ENCODE assay signal across 1 cellular context in genomic region chr1:18632218-18632588, GRCh38.
A peak's percentile ranks its signal among the peaks of the same experiment; 100 is the strongest.
TF ChIP-seq lines count a peak whose summit lies in the region.

No MANE protein-coding gene starts in this region.

TF ChIP-seq in H1, 55 proteins besides CTCF, POLR2A, EP300 and RAD21 (continued from another document):
- 0 out of 2 replicates have a peak, but pooled peaks have one; percentile 32 for TF ChIP-seq TCF12 (IDR thresholded peaks at IDR 0.05; ENCODE audit: low read depth, low read length)
